ENCODE assay signal across 2 cellular contexts in genomic region chr4:4865705-4866123, GRCh38.
TF ChIP-seq lines count a peak whose summit lies in the region.

No MANE protein-coding gene starts in this region.

TF ChIP-seq in SK-N-SH, 30 proteins besides CTCF, POLR2A, EP300 and RAD21 (continued from another document):
- TF ChIP-seq USF1 (IDR thresholded peaks at IDR 0.05; ENCODE audit: borderline replicate concordance, low read depth) (no peak), RCOR1 (IDR thresholded peaks at IDR 0.05; ENCODE audit: low read length) (no peak), USF2 (IDR thresholded peaks at IDR 0.05; ENCODE audit: borderline replicate concordance, low read depth, low read length) (no peak), TCF12 (IDR thresholded peaks at IDR 0.05) (no peak), TEAD4 (IDR thresholded peaks at IDR 0.05; ENCODE audit: borderline replicate concordance, insufficient read depth) (no peak), FOXJ3 (CRISPR knock-in tag; IDR thresholded peaks at IDR 0.05) (no peak), MAX (IDR thresholded peaks at IDR 0.05; ENCODE audit: low read depth) (no peak), SIN3A (IDR thresholded peaks at IDR 0.05; ENCODE audit: borderline replicate concordance, low read depth, low read length) (no peak), TAF1 (IDR thresholded peaks at IDR 0.05; ENCODE audit: borderline replicate concordance, low read depth, low read length) (no peak), FOXM1 (IDR thresholded peaks at IDR 0.05; ENCODE audit: low read depth) (no peak)

TF ChIP-seq in SK-N-SH treated with all-trans-retinoic acid at 6 μM for 48 hours, 23 proteins besides CTCF, POLR2A, EP300 and RAD21 (continued from another document):
- no peak for TF ChIP-seq TSHZ2 (CRISPR knock-in tag; IDR thresholded peaks at IDR 0.05)
- TF ChIP-seq SNAI2 (CRISPR knock-in tag; IDR thresholded peaks at IDR 0.05): no peak
- no peak for TF ChIP-seq ZC3H10 (CRISPR knock-in tag; IDR thresholded peaks at IDR 0.05)
